9 cellular contexts compared by ENCODE assay signal in the genomic region with DNA sequence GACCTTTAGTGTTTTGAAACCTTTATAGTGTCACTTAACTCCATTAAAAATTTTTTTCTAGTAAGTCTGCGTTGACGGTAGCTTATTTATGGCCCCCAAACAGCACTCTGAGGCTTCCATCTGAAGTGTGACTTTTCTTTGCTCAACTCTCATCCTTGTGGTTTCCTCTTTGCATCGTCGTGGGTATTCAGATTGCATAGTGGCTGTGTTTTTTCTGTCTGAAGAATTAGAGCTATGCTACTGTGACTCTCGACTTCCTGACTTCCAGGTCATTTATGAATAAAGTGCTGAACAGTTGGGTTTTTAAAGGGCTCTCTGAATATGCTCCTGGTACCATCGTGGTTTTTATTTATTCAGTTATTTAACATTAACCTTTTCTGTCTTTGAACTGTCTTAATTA. TPM values are rescaled to one million over a fixed set of nuclear protein-coding genes. Genes with fewer than 3 reads are reported as not detected.
DNase-seq lines count a peak whose midpoint lies in the region; ATAC-seq and TF ChIP-seq lines count a peak whose summit lies in the region.
"Had no signal": no experiment of that assay in that cellular context is flagged by ENCODE, and none has a peak within 500 bp of the region (broad histone marks: within the 10 kb centered on the region; RNA-seq: fewer than 3 reads in every experiment).

No MANE protein-coding gene starts in this region.

- peaks cover 26% of the 10 kb centered on the region for H4K20me1 ChIP-seq in Loucy (ENCODE audit: insufficient read depth, low read length, poor library complexity, severe bottlenecking)

- peaks cover 18% of the 10 kb centered on the region for H3K79me2 ChIP-seq in Loucy (ENCODE audit: insufficient read depth, low read length)

- peak overlapping the region; percentile 22 for H3K4me2 ChIP-seq in Loucy (ENCODE audit: low read depth, low read length, poor library complexity, severe bottlenecking)

- no peaks in the 10 kb centered on the region for H3K27me3 ChIP-seq in Loucy (ENCODE audit: insufficient read depth, low read length, poor library complexity, severe bottlenecking)

- DNase-seq in GM12865 (ENCODE audit: low read depth) (peak; percentile 52), glomerular visceral epithelial cell (ENCODE audit: extremely low spot score) (peak; percentile 28), cerebellar cortex (ENCODE audit: low spot score) (no peak), NCI-H1417 treated with DMSO at 0.1 percent for 48 hours (lab: John Stamatoyannopoulos, UW) (no peak), coronary artery (ENCODE audit: low spot score) (no peak)
- DNase-seq: SIG-M5 had no signal

- no peak overlapping the region for H2AFZ ChIP-seq in Loucy (ENCODE audit: low read length)

- H3F3A ChIP-seq in Loucy (ENCODE audit: low read depth) = peaks cover 13% of the 10 kb centered on the region

- peaks cover 93% of the 10 kb centered on the region for H3K36me3 ChIP-seq in Loucy (ENCODE audit: insufficient read depth, low read length)

- no peak overlapping the region for H3K4me3 ChIP-seq in GM12865 (ENCODE audit: low read depth, low read length)
- H3K4me3 ChIP-seq in Loucy (ENCODE audit: low read length, poor library complexity, severe bottlenecking) = no peak overlapping the region
- H3K4me3 ChIP-seq in coronary artery = no peak overlapping the region

- no peak overlapping the region for H3K9ac ChIP-seq in Loucy (ENCODE audit: low read depth, low read length, poor library complexity, severe bottlenecking)

- H3K9me3 ChIP-seq in Loucy (ENCODE audit: insufficient read depth, low read depth, low read length) = no peaks in the 10 kb centered on the region

- peaks cover 19% of the 10 kb centered on the region for H3K4me1 ChIP-seq in Loucy (ENCODE audit: insufficient read depth, low read length, poor library complexity, severe bottlenecking)

- no peak overlapping the region for H3K27ac ChIP-seq in coronary artery

- no peaks in the 10 kb centered on the region for H3K9me2 ChIP-seq in Loucy (replicated peaks; ENCODE audit: low read depth, low read length)

- peak; percentile 88 for ATAC-seq in GM21619 (IDR thresholded peaks at IDR 0.05; ENCODE audit: unreplicated experiment)
- no peak for ATAC-seq in esophagus mucosa

- no peak for TF ChIP-seq CTCF in GM12865 (IDR thresholded peaks at IDR 0.05; ENCODE audit: insufficient read depth, low read depth, low read length, missing control alignments)
- no peak for TF ChIP-seq CTCF in Loucy (conservative IDR thresholded peaks at IDR 0.05; ENCODE audit: low read length)
- no peak for TF ChIP-seq CTCF in coronary artery (IDR thresholded peaks at IDR 0.05)

RNA-seq across cellular contexts. Expression of gene JADE1, which starts 44.9 kb away (rescaled TPM):
- 9.8 TPM for total RNA-seq in esophagus mucosa

Comparison
In these comparisons a context has a peak if more than half of its experiments do, and no peak if none do; other contexts are left out.
1. DNase-seq: peak in GM12865 (single experiment) and glomerular visceral epithelial cell (single experiment); none in cerebellar cortex (single experiment), NCI-H1417 treated with DMSO at 0.1 percent for 48 hours (single experiment) and coronary artery (single experiment).